Comparison of ENCODE assay signal across 34 cellular contexts in genomic region chr6:2309138-2309537, GRCh38.
"Had no signal": no experiment of that assay in that cellular context is flagged by ENCODE, and none has a peak within 500 bp of the region (broad histone marks: within the 10 kb centered on the region; RNA-seq: fewer than 3 reads in every experiment).

No MANE protein-coding gene starts in this region.

- H3K36me3 ChIP-seq: adrenal gland, ascending aorta, brain microvascular endothelial cell, breast epithelium, cardiac muscle cell had no signal

- H3K4me3 ChIP-seq: adrenal gland, ascending aorta, body of pancreas, breast epithelium, cardiac muscle cell had no signal

- DNase-seq: activated effector memory CD4-positive, alpha-beta T cell treated with anti-CD3 and anti-CD28 coated beads, Interleukin-2, amount 50 U/mL, for 16 hours; activated effector memory CD4-positive, alpha-beta T cell treated with Interleukin-2 at 50 U/mL for 16 hours; activated gamma-delta T cell; activated gamma-delta T cell treated with Interleukin-2 at 50 U/mL for 16 hours; activated naive CD4-positive, alpha-beta T cell; activated naive CD4-positive, alpha-beta T cell treated with anti-CD3 and anti-CD28 coated beads for 36 hours; activated naive CD4-positive, alpha-beta T cell treated with anti-CD3 and anti-CD28 coated beads, Interleukin-2, amount 10 ng/mL, durations not matched to agents 7 days and 5 days; activated naive CD4-positive, alpha-beta T cell treated with anti-CD3 and anti-CD28 coated beads, Interleukin-2, amount 50 U/mL, for 16 hours; activated naive CD4-positive, alpha-beta T cell treated with Interleukin-2 at 50 U/mL for 16 hours; activated naive CD8-positive, alpha-beta T cell treated with anti-CD3 and anti-CD28 coated beads for 36 hours; activated naive CD8-positive, alpha-beta T cell treated with anti-CD3 and anti-CD28 coated beads, Interleukin-2, amount 10 ng/mL, durations not matched to agents 7 days and 5 days; activated naive CD8-positive, alpha-beta T cell treated with anti-CD3 and anti-CD28 coated beads, Interleukin-2, amount 50 U/mL, for 24 hours; activated T-cell treated with anti-CD3 and anti-CD28 coated beads, Interleukin-2, amount 50 U/mL, for 1 hour; activated T-cell treated with anti-CD3 and anti-CD28 coated beads, Interleukin-2, amount 50 U/mL, for 24 hours; activated T-cell treated with anti-CD3 and anti-CD28 coated beads, Interleukin-2, amount 50 U/mL, for 4 hours; activated T-cell treated with anti-CD3 and anti-CD28 coated beads, Interleukin-2, amount 50 U/mL, for 48 hours; activated T-cell treated with anti-CD3 and anti-CD28 coated beads, Interleukin-2, amount 50 U/mL, for 72 hours; adrenal gland; amniotic stem cell; amygdala; anterior cingulate cortex; aorta; body of pancreas; brain microvascular endothelial cell; caudate nucleus; central memory CD4-positive, alpha-beta T cell; cerebellar nuclear complex had no signal

- H3K27me3 ChIP-seq: adrenal gland, ascending aorta, body of pancreas, brain microvascular endothelial cell, breast epithelium, cardiac muscle cell had no signal

- H3K4me1 ChIP-seq: adrenal gland, ascending aorta, body of pancreas, breast epithelium had no signal

- FAIRE-seq: astrocyte, bronchial epithelial cell had no signal

- ATAC-seq: activated naive CD4-positive, alpha-beta T cell treated with anti-CD3 and anti-CD28 coated beads, Interleukin-2, amount 50 U/mL, for 72 hours; activated naive CD8-positive, alpha-beta T cell treated with anti-CD3 and anti-CD28 coated beads, Interleukin-2, amount 50 U/mL, for 24 hours; activated T-cell treated with anti-CD3 and anti-CD28 coated beads, Interleukin-2, amount 50 U/mL, for 4 hours; activated T-cell treated with anti-CD3 and anti-CD28 coated beads, Interleukin-2, amount 50 U/mL, for 72 hours; activated T-helper 17 cell treated with anti-CD3 and anti-CD28 coated beads, Interleukin-2, amount 50 U/mL, for 72 hours; body of pancreas had no signal

- H3K27ac ChIP-seq: adrenal gland, ascending aorta, body of pancreas, brain microvascular endothelial cell, breast epithelium, cardiac muscle cell had no signal

- H3K9me3 ChIP-seq: adrenal gland, body of pancreas, breast epithelium had no signal
